1 cellular context compared by ENCODE assay signal in genomic region chr19:8605514-8605913, GRCh38.
TF ChIP-seq lines count a peak whose summit lies in the region.

No MANE protein-coding gene starts in this region.

TF ChIP-seq in H1, 55 proteins besides CTCF, POLR2A, EP300 and RAD21:
- TF ChIP-seq NANOG (IDR thresholded peaks at IDR 0.05; ENCODE audit: insufficient read depth, low read depth, low read length, poor library complexity, severe bottlenecking) (no peak), KDM1A (IDR thresholded peaks at IDR 0.05; ENCODE audit: borderline replicate concordance, low read length) (no peak), EZH2 (IDR thresholded peaks at IDR 0.05; ENCODE audit: low read depth, low read length, severe bottlenecking) (no peak), CBX5 (IDR thresholded peaks at IDR 0.05; ENCODE audit: low read depth, low read length) (no peak), CREB1 (IDR thresholded peaks at IDR 0.05) (no peak), SUZ12 (IDR thresholded peaks at IDR 0.05; ENCODE audit: low read length) (no peak), KDM4A (IDR thresholded peaks at IDR 0.05; ENCODE audit: low read depth, low read length, severe bottlenecking) (no peak), EGR1 (IDR thresholded peaks at IDR 0.05; ENCODE audit: borderline replicate concordance, low read depth, low read length) (no peak), FOSL1 (IDR thresholded peaks at IDR 0.05; ENCODE audit: insufficient read depth, low read depth, low read length) (no peak), TBP (IDR thresholded peaks at IDR 0.05; ENCODE audit: low read depth, low read length) (no peak), HDAC6 (IDR thresholded peaks at IDR 0.05; ENCODE audit: low read depth, low read length) (no peak), BCL11A (IDR thresholded peaks at IDR 0.05; ENCODE audit: low read depth in 2 of 2, low read length in 2 of 2) (no peak), NRF1 (IDR thresholded peaks at IDR 0.05; ENCODE audit: low read depth, low read length) (no peak), SP1 (IDR thresholded peaks at IDR 0.05; ENCODE audit: low read depth, low read length) (no peak), SIN3A (conservative IDR thresholded peaks at IDR 0.05 in 1 of 2, IDR thresholded peaks at IDR 0.05 in 1 of 2; ENCODE audit: low read depth in 1 of 2, low read length in 2 of 2) (no peak), SP4 (IDR thresholded peaks at IDR 0.05; ENCODE audit: low read length) (no peak), E2F6 (IDR thresholded peaks at IDR 0.05) (no peak), POU5F1 (IDR thresholded peaks at IDR 0.05; ENCODE audit: low read depth, low read length) (no peak), TAF1 (IDR thresholded peaks at IDR 0.05; ENCODE audit: low read depth, low read length) (no peak)
- TF ChIP-seq, protein P1, sequence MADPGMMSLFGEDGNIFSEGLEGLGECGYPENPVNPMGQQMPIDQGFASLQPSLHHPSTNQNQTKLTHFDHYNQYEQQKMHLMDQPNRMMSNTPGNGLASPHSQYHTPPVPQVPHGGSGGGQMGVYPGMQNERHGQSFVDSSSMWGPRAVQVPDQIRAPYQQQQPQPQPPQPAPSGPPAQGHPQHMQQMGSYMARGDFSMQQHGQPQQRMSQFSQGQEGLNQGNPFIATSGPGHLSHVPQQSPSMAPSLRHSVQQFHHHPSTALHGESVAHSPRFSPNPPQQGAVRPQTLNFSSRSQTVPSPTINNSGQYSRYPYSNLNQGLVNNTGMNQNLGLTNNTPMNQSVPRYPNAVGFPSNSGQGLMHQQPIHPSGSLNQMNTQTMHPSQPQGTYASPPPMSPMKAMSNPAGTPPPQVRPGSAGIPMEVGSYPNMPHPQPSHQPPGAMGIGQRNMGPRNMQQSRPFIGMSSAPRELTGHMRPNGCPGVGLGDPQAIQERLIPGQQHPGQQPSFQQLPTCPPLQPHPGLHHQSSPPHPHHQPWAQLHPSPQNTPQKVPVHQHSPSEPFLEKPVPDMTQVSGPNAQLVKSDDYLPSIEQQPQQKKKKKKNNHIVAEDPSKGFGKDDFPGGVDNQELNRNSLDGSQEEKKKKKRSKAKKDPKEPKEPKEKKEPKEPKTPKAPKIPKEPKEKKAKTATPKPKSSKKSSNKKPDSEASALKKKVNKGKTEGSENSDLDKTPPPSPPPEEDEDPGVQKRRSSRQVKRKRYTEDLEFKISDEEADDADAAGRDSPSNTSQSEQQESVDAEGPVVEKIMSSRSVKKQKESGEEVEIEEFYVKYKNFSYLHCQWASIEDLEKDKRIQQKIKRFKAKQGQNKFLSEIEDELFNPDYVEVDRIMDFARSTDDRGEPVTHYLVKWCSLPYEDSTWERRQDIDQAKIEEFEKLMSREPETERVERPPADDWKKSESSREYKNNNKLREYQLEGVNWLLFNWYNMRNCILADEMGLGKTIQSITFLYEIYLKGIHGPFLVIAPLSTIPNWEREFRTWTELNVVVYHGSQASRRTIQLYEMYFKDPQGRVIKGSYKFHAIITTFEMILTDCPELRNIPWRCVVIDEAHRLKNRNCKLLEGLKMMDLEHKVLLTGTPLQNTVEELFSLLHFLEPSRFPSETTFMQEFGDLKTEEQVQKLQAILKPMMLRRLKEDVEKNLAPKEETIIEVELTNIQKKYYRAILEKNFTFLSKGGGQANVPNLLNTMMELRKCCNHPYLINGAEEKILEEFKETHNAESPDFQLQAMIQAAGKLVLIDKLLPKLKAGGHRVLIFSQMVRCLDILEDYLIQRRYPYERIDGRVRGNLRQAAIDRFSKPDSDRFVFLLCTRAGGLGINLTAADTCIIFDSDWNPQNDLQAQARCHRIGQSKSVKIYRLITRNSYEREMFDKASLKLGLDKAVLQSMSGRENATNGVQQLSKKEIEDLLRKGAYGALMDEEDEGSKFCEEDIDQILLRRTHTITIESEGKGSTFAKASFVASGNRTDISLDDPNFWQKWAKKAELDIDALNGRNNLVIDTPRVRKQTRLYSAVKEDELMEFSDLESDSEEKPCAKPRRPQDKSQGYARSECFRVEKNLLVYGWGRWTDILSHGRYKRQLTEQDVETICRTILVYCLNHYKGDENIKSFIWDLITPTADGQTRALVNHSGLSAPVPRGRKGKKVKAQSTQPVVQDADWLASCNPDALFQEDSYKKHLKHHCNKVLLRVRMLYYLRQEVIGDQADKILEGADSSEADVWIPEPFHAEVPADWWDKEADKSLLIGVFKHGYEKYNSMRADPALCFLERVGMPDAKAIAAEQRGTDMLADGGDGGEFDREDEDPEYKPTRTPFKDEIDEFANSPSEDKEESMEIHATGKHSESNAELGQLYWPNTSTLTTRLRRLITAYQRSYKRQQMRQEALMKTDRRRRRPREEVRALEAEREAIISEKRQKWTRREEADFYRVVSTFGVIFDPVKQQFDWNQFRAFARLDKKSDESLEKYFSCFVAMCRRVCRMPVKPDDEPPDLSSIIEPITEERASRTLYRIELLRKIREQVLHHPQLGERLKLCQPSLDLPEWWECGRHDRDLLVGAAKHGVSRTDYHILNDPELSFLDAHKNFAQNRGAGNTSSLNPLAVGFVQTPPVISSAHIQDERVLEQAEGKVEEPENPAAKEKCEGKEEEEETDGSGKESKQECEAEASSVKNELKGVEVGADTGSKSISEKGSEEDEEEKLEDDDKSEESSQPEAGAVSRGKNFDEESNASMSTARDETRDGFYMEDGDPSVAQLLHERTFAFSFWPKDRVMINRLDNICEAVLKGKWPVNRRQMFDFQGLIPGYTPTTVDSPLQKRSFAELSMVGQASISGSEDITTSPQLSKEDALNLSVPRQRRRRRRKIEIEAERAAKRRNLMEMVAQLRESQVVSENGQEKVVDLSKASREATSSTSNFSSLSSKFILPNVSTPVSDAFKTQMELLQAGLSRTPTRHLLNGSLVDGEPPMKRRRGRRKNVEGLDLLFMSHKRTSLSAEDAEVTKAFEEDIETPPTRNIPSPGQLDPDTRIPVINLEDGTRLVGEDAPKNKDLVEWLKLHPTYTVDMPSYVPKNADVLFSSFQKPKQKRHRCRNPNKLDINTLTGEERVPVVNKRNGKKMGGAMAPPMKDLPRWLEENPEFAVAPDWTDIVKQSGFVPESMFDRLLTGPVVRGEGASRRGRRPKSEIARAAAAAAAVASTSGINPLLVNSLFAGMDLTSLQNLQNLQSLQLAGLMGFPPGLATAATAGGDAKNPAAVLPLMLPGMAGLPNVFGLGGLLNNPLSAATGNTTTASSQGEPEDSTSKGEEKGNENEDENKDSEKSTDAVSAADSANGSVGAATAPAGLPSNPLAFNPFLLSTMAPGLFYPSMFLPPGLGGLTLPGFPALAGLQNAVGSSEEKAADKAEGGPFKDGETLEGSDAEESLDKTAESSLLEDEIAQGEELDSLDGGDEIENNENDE (IDR thresholded peaks at IDR 0.05; ENCODE audit: insufficient replicate concordance, low read length), result no peak
